Comparison of ENCODE assay signal across 8 cellular contexts in the genomic region with DNA sequence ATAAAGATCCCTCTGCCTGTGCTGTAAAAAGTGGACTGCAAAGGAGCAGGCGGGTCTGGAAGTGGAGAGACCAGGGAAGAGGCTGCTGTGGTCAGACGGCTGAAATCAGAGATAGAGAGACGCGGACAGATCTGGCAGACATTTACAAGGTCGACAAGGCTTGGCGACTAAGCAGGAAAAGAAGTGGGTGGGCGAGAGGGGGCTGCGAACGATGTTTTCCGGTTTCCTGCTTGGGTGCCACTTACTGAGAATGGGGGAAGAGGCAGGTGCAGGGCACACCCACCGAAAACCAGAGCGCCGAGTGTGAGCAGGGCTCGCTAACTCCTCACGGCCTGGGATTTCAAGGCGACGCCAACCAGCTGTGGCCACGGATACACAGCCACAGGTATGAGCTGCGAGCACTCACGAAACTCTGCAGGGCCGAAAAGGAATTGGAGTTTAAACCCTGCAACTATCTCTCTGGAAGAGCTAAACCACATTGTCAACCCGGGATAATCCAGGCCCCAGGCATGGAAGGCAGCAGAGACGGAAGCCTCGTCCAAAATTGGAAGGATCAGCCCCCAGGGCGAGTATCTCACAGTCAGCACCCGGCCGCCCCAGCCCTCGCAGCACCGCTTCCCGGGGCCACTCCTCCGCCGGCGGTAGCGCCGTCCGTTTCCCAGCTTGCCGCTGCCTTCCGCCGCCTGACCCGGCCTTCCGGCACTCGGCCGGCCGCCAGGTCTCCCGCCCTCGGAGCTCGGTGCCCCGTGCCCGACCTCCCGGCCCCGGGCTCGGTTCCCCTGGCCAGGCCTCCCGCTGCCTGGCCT. TPM values are rescaled to one million over a fixed set of nuclear protein-coding genes. Genes with fewer than 3 reads are reported as not detected.
DNase-seq lines count a peak whose midpoint lies in the region; ATAC-seq, FAIRE-seq and TF ChIP-seq lines count a peak whose summit lies in the region.

No MANE protein-coding gene starts in this region.

- no TSS peak for BruUV-seq in K562 (replicated peaks; lab: Mats Ljungman, UMichigan)

- DNase-seq in CD1c-positive myeloid dendritic cell (ENCODE audit: extremely low spot score) (peak; percentile 62), T-helper 22 cell (ENCODE audit: low read depth) (peak; percentile 12), K562 (ENCODE audit: extremely low read depth in 1 of 4, low spot score in 3 of 4) (peak in 2 of 4 experiments; percentile 48 to 68), iPS DF 6.9 (ENCODE audit: low read depth, low spot score) (no peak), sciatic nerve (ENCODE audit: low spot score) (peak; percentile 82), NCI-H2196 treated with DMSO at 0.1 percent for 48 hours (lab: John Stamatoyannopoulos, UW; ENCODE audit: unreplicated experiment) (no peak)

- peak overlapping the region; percentile 91 for H3K4me2 ChIP-seq in K562 (ENCODE audit: insufficient read depth, low read length)

- H3K27ac ChIP-seq in K562 (ENCODE audit: extremely low read depth, low read depth, low read length) (peak overlapping the region; percentile 89), iPS DF 6.9 (ENCODE audit: low read length) (no peak overlapping the region)

- H3K9ac ChIP-seq in K562 (ENCODE audit: insufficient read depth in 1 of 2, low read depth in 2 of 2, low read length in 2 of 2), result peak overlapping the region; percentile 78 to 92

- intact Hi-C loops in K562 (cut with micrococcal nuclease) (loop anchor here (2.0 to 10.0 kb wide), 4 partner anchors 36 to 386 kb away; a partner anchor contains a TSS), sciatic nerve (cut with DNase I) (no loop called here)

- H3K4me3 ChIP-seq in K562 (peak overlapping the region; percentile 96), iPS DF 6.9 (ENCODE audit: low read length) (peak overlapping the region; percentile 98)

- POLR2A ChIA-PET in K562 (lab: Yijun Ruan, JAX), result interaction anchor here (0.6 to 1.3 kb wide), 7 partner anchors 27 to 385 kb away, joined by 3 to 6 read pairs (median 3); no protein-coding TSS in a partner anchor

- in situ Hi-C loops in K562 (cut with MboI), result no loop called here

- TF ChIP-seq CTCF in K562 (IDR thresholded peaks at IDR 0.05 in 2 of 3, conservative IDR thresholded peaks at IDR 0.05 in 1 of 3; ENCODE audit: insufficient read depth in 2 of 3, low read depth in 1 of 3, low read length in 3 of 3), result no peak

- no peak for TF ChIP-seq EP300 in K562 (IDR thresholded peaks at IDR 0.05; ENCODE audit: low read length)

- H3K9me3 ChIP-seq in K562 (replicated peaks; ENCODE audit: control insufficient read depth, insufficient read depth, low read depth, low read length) (no peaks in the 10 kb centered on the region), iPS DF 6.9 (ENCODE audit: control insufficient read depth, insufficient read depth, low read length) (no peaks in the 10 kb centered on the region)

- peak overlapping the region; percentile 60 for H2AFZ ChIP-seq in K562 (ENCODE audit: low read depth, low read length)

- under 1% methylated on average over 35 of the region's 53 CpGs for WGBS in K562 (ENCODE audit: insufficient coverage, low coverage, missing lambda C conversion rate)
- WGBS in iPS DF 6.9 (ENCODE audit: insufficient coverage, insufficient read length), result no CpG with 5 or more reads among the region's 53 CpGs

- H3K36me3 ChIP-seq in K562 (ENCODE audit: control insufficient read depth, insufficient read depth, low read length) (peaks cover 39% of the 10 kb centered on the region), iPS DF 6.9 (ENCODE audit: control insufficient read depth, insufficient read depth, low read length) (no peaks in the 10 kb centered on the region)

- TF ChIP-seq RAD21 in K562 (CRISPR knock-in tag; conservative IDR thresholded peaks at IDR 0.05 in 1 of 2, IDR thresholded peaks at IDR 0.05 in 1 of 2), result no peak

- H3K27me3 ChIP-seq in K562 (ENCODE audit: control insufficient read depth in 2 of 2, insufficient read depth in 2 of 2, low read length in 2 of 2) (no peaks in the 10 kb centered on the region), iPS DF 6.9 (ENCODE audit: control insufficient read depth, insufficient read depth, low read length) (no peaks in the 10 kb centered on the region)

- ATAC-seq in GM19351 (IDR thresholded peaks at IDR 0.05; ENCODE audit: unreplicated experiment) (peak; percentile 30), HG03460 (IDR thresholded peaks at IDR 0.05; ENCODE audit: unreplicated experiment) (peak; percentile 31), K562 (peak; percentile 66), sciatic nerve (peak; percentile 53)

- CTCF ChIA-PET in K562 (lab: Yijun Ruan, JAX; ENCODE audit: low intra/inter-chr PET ratio), result interaction anchor here (0.9 kb wide), 1 partner anchor 98 kb away, joined by 3 read pairs; no protein-coding TSS in a partner anchor

- H4K20me1 ChIP-seq in K562 (replicated peaks; ENCODE audit: control insufficient read depth, insufficient read depth, low read length), result peaks cover 7% of the 10 kb centered on the region; the same call in 1 of the 2 replicates

- H3K79me2 ChIP-seq in K562 (ENCODE audit: control insufficient read depth, insufficient read depth, low read length), result peaks cover 61% of the 10 kb centered on the region

- peak; percentile 71 for FAIRE-seq in K562 (lab: Jason Lieb, UNC)

- H3K4me1 ChIP-seq in K562 (replicated peaks in 1 of 2; ENCODE audit: control insufficient read depth in 2 of 2, insufficient read depth in 2 of 2, low read length in 2 of 2) (peaks cover 17 to 19% of the 10 kb centered on the region in 2 experiments), iPS DF 6.9 (ENCODE audit: control insufficient read depth, insufficient read depth, low read length) (peaks cover 3% of the 10 kb centered on the region; the same call in 1 of the 2 replicates)

- no peak for TF ChIP-seq POLR2A in K562 (conservative IDR thresholded peaks at IDR 0.05)

- no peaks in the 10 kb centered on the region for H3K9me1 ChIP-seq in K562 (ENCODE audit: control insufficient read depth, insufficient read depth, low read length)

TF ChIP-seq in K562, 482 proteins besides CTCF, POLR2A, EP300 and RAD21 (continues in another document):
- TF ChIP-seq KAT8 (IDR thresholded peaks at IDR 0.05; ENCODE audit: low read depth) (no peak), ZFX (CRISPR knock-in tag; IDR thresholded peaks at IDR 0.05) (peak; percentile 59), TOE1 (IDR thresholded peaks at IDR 0.05; ENCODE audit: borderline replicate concordance) (0 out of 2 replicates have a peak, but pooled peaks have one; percentile 19), TOE1 (CRISPR knock-in tag; IDR thresholded peaks at IDR 0.05; ENCODE audit: borderline replicate concordance, low read depth) (no peak), SMARCA4 (IDR thresholded peaks at IDR 0.05) (0 out of 2 replicates have a peak, but pooled peaks have one; percentile 16), SRF (CRISPR knock-in tag; IDR thresholded peaks at IDR 0.05) (peak in 1 of 2 experiments; percentile 70; a peak in 1 of 4 replicates), NR2C2 (CRISPR knock-in tag; IDR thresholded peaks at IDR 0.05) (0 out of 2 replicates have a peak, but pooled peaks have one; percentile 26), NR2C2 (tag; IDR thresholded peaks at IDR 0.05) (no peak)
- TF ChIP-seq, protein P1, sequence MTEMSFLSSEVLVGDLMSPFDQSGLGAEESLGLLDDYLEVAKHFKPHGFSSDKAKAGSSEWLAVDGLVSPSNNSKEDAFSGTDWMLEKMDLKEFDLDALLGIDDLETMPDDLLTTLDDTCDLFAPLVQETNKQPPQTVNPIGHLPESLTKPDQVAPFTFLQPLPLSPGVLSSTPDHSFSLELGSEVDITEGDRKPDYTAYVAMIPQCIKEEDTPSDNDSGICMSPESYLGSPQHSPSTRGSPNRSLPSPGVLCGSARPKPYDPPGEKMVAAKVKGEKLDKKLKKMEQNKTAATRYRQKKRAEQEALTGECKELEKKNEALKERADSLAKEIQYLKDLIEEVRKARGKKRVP (CRISPR knock-in tag; IDR thresholded peaks at IDR 0.05), result peak; percentile 23; the same call in 1 of the 2 replicates

RNA-seq across cellular contexts. Expression of a gene that starts 0.8 kb away (rescaled TPM):
- 3.0 and 10.7 TPM in 2 replicates for total RNA-seq in K562 (2011; cell fraction: chromatin; rRNA removed; ENCODE audit: low replicate concordance)
- 3.0 and 3.9 TPM in 2 replicates for total RNA-seq in K562 (2011; cell fraction: nucleolus; rRNA removed)
- 5.9 and 10.9 TPM in 2 replicates for total RNA-seq in K562 (2011; cell fraction: nucleoplasm; rRNA removed)
- total RNA-seq in K562 (2014; rRNA removed), result 22.0 and 24.9 TPM in 2 replicates
- total RNA-seq in K562 (2014; rRNA removed; fragmentation: Illumina TruSeq; extraction: Trizol), result 38.3 and 41.2 TPM in 2 replicates
- 37.9 and 40.1 TPM in 2 replicates for total RNA-seq in K562 (2015; rRNA removed; fragmentation: Illumina TruSeq; extraction: Trizol)
- 26.4 and 28.7 TPM in 2 replicates for total RNA-seq in K562 (2021)
- polyA plus RNA-seq in K562 (2011; rRNA removed), result 32.8 and 38.6 TPM in 2 replicates
- polyA plus RNA-seq in K562 (2011; cell fraction: cytosol; rRNA removed), result 6.6 and 15.4 TPM in 2 replicates
- polyA plus RNA-seq in K562 (2011; cell fraction: nucleus; rRNA removed), result 7.5 and 12.3 TPM in 2 replicates
- polyA plus RNA-seq in K562 (2012), result 25.0 and 26.4 TPM in 2 replicates
- 31.4 and 31.8 TPM in 2 replicates for polyA plus RNA-seq in K562 (2014; fragmentation: Illumina TruSeq; extraction: Trizol)
- polyA plus RNA-seq in K562 (2014; fragmentation: Nextera tagmentation; extraction: Ambion mirVana), result 10 to 100 TPM; 17.6 to 39.3 TPM
- polyA plus RNA-seq in K562 (2014; rRNA removed), result 29.9 and 30.3 TPM in 2 replicates
- 21.6 and 22.6 TPM in 2 replicates for polyA minus RNA-seq in K562 (2011; rRNA and poly(A)+ RNA removed)
- polyA minus RNA-seq in K562 (2011; cell fraction: cytosol; rRNA and poly(A)+ RNA removed), result 8.4 and 10.9 TPM in 2 replicates
- polyA minus RNA-seq in K562 (2011; cell fraction: nucleus; rRNA and poly(A)+ RNA removed), result 2.6 and 6.4 TPM in 2 replicates
- 17.6 TPM for total RNA-seq in sciatic nerve

RNA-seq across cellular contexts. Expression of a gene that starts 1.1 kb away (rescaled TPM):
- 17.5 and 57.3 TPM in 2 replicates for total RNA-seq in K562 (2011; cell fraction: chromatin; rRNA removed; ENCODE audit: low replicate concordance)
- 7.0 and 11.7 TPM in 2 replicates for total RNA-seq in K562 (2011; cell fraction: nucleolus; rRNA removed)
- total RNA-seq in K562 (2011; cell fraction: nucleoplasm; rRNA removed), result 14.9 and 18.1 TPM in 2 replicates
- total RNA-seq in K562 (2014; rRNA removed) (11.3 and 16.8 TPM in 2 replicates), K562 (2014; rRNA removed; fragmentation: Illumina TruSeq; extraction: Trizol) (22.5 and 25.4 TPM in 2 replicates), K562 (2015; rRNA removed; fragmentation: Illumina TruSeq; extraction: Trizol) (19.5 and 23.3 TPM in 2 replicates), K562 (2021) (14.3 and 14.9 TPM in 2 replicates), sciatic nerve (30.9 TPM)
- polyA plus RNA-seq in K562 (2011; rRNA removed) (30.0 and 32.0 TPM in 2 replicates), K562 (2014; fragmentation: Illumina TruSeq; extraction: Trizol) (16.1 and 17.9 TPM in 2 replicates), K562 (2014; fragmentation: Nextera tagmentation; extraction: Ambion mirVana) (10 to 100 TPM; 11.0 to 14.2 TPM), K562 (2014; rRNA removed) (14.7 and 19.2 TPM in 2 replicates)
- polyA plus RNA-seq in K562 (2011; cell fraction: cytosol; rRNA removed), result 3.4 and 10.0 TPM in 2 replicates
- polyA plus RNA-seq in K562 (2011; cell fraction: nucleus; rRNA removed), result 8.5 and 20.0 TPM in 2 replicates
- 18.2 and 22.5 TPM in 2 replicates for polyA plus RNA-seq in K562 (2012)
- 11.3 and 11.9 TPM in 2 replicates for polyA minus RNA-seq in K562 (2011; rRNA and poly(A)+ RNA removed)
- 4.1 and 4.6 TPM in 2 replicates for polyA minus RNA-seq in K562 (2011; cell fraction: cytosol; rRNA and poly(A)+ RNA removed)
- polyA minus RNA-seq in K562 (2011; cell fraction: nucleus; rRNA and poly(A)+ RNA removed), result 4.6 and 9.6 TPM in 2 replicates

Comparison
In these comparisons a context has a peak if more than half of its experiments do, and no peak if none do; other contexts are left out.
1. DNase-seq: peak in CD1c-positive myeloid dendritic cell (single experiment), T-helper 22 cell (single experiment) and sciatic nerve (single experiment); none in iPS DF 6.9 (single experiment) and NCI-H2196 treated with DMSO at 0.1 percent for 48 hours (single experiment).
2. Peak in every context shown above with its lines, with median percentiles within 50 percentile points of each other: ATAC-seq.